ENCODE assay signal across 27 cellular contexts in genomic region chr19:35008891-35009341, GRCh38. TPM values are rescaled to one million over a fixed set of nuclear protein-coding genes. Genes with fewer than 3 reads are reported as not detected.
DNase-seq lines count a peak whose midpoint lies in the region; ATAC-seq and TF ChIP-seq lines count a peak whose summit lies in the region.
"Had no signal": no experiment of that assay in that cellular context is flagged by ENCODE, and none has a peak within 500 bp of the region (broad histone marks: within the 10 kb centered on the region; RNA-seq: fewer than 3 reads in every experiment).

No MANE protein-coding gene starts in this region.

- DNase-seq in Right ventricle myocardium inferior (ENCODE audit: missing footprints) (peak; percentile 62), cardiac septum (ENCODE audit: low spot score) (no peak), endothelial cell (ENCODE audit: low spot score) (no peak), neuronal stem cell (ENCODE audit: low spot score) (no peak), thyroid gland (peak in 1 of 2 donors; percentile 13), SJCRH30 (no peak), NCI-H82 (lab: John Stamatoyannopoulos, UW) (no peak), medulla oblongata (ENCODE audit: extremely low spot score) (no peak)
- DNase-seq: activated CD4-positive, alpha-beta T cell treated with anti-CD3 and anti-CD28 coated beads for 36 hours; amniotic stem cell; dorsolateral prefrontal cortex; foreskin keratinocyte; KG1; midbrain; NCI-H1694; NCI-H748 treated with DMSO at 0.1 percent for 48 hours; nephron progenitor cell; SHP77; stimulated activated CD4-positive, alpha-beta T cell treated with anti-CD3 and anti-CD28 coated beads, Interleukin-4, amount 100 ng/mL, for 24 hours had no signal

- peak overlapping the region; percentile 60 for H3K4me3 Mint-ChIP-seq in endothelial cell (ENCODE audit: unreplicated experiment)
- H3K4me3 Mint-ChIP-seq: activated CD4-positive, alpha-beta T cell treated with anti-CD3 and anti-CD28 coated beads for 36 hours; activated T-helper 17 cell treated with anti-CD3 and anti-CD28 coated beads, Interleukin-2, amount 50 U/mL, for 72 hours; nephron progenitor cell had no signal

- H3K27me3 Mint-ChIP-seq in endothelial cell (ENCODE audit: unreplicated experiment): peaks cover 8% of the 10 kb centered on the region
- H3K27me3 Mint-ChIP-seq: activated CD4-positive, alpha-beta T cell treated with anti-CD3 and anti-CD28 coated beads for 36 hours; activated T-helper 17 cell treated with anti-CD3 and anti-CD28 coated beads, Interleukin-2, amount 50 U/mL, for 72 hours had no signal

- no peak for ATAC-seq in Right ventricle myocardium inferior
- ATAC-seq: activated CD4-positive, alpha-beta T cell treated with anti-CD3 and anti-CD28 coated beads for 36 hours; activated T-helper 17 cell treated with anti-CD3 and anti-CD28 coated beads, Interleukin-2, amount 50 U/mL, for 72 hours; foreskin keratinocyte had no signal

- no peak overlapping the region for H2AFZ ChIP-seq in neuronal stem cell (ENCODE audit: low read length)

- H4K8ac ChIP-seq in neuronal stem cell (ENCODE audit: low read depth, low read length): no peak overlapping the region

- TF ChIP-seq CTCF in endothelial cell (IDR thresholded peaks at IDR 0.05; ENCODE audit: unreplicated experiment) (no peak), thyroid gland (IDR thresholded peaks at IDR 0.05) (no peak)

- H3K4ac ChIP-seq in neuronal stem cell (ENCODE audit: low read length): no peak overlapping the region

- H4K91ac ChIP-seq in neuronal stem cell (ENCODE audit: low read depth, low read length, poor library complexity): no peak overlapping the region

- H2AK5ac ChIP-seq in neuronal stem cell (ENCODE audit: low read depth, low read length): no peak overlapping the region

- H3K4me1 ChIP-seq in neuronal stem cell (ENCODE audit: control insufficient read depth in 2 of 2, insufficient read depth in 1 of 2, low read depth in 1 of 2, low read length in 2 of 2) (no peaks in the 10 kb centered on the region), thyroid gland (peaks cover 4 to 47% of the 10 kb centered on the region in 2 donors), SJCRH30 (no peaks in the 10 kb centered on the region)
- H3K4me1 ChIP-seq: foreskin keratinocyte had no signal

- no peak overlapping the region for H2BK120ac ChIP-seq in neuronal stem cell (ENCODE audit: low read depth, low read length)

- no peak overlapping the region for H3K27ac ChIP-seq in neuronal stem cell (replicated peaks; ENCODE audit: low read length)
- peak overlapping the region in 2 of 3 donors; percentile 29 to 49 for H3K27ac ChIP-seq in thyroid gland
- H3K27ac ChIP-seq in SJCRH30: no peak overlapping the region
- H3K27ac ChIP-seq: cardiac muscle cell, epithelial cell of prostate, foreskin keratinocyte had no signal

- H3K4me3 ChIP-seq in neuronal stem cell (ENCODE audit: low read length in 2 of 2): no peak overlapping the region
- no peak overlapping the region for H3K4me3 ChIP-seq in thyroid gland (replicated peaks in 1 of 3)
- H3K4me3 ChIP-seq in SJCRH30: no peak overlapping the region
- H3K4me3 ChIP-seq: cardiac muscle cell, dorsolateral prefrontal cortex, prostate gland, suprapubic skin had no signal

- no peak overlapping the region for H2BK12ac ChIP-seq in neuronal stem cell (ENCODE audit: low read length)

- H3K27me3 ChIP-seq in neuronal stem cell (ENCODE audit: control insufficient read depth in 3 of 3, insufficient read depth in 3 of 3, low read depth in 1 of 3, low read length in 3 of 3) (no peaks in the 10 kb centered on the region), thyroid gland (no peaks in the 10 kb centered on the region), SJCRH30 (no peaks in the 10 kb centered on the region)
- H3K27me3 ChIP-seq: cardiac muscle cell, dorsolateral prefrontal cortex, foreskin keratinocyte, suprapubic skin had no signal

- intact Hi-C loops in Right ventricle myocardium inferior (cut with DNase I) (no loop called here), cardiac septum (cut with DNase I) (no loop called here), thyroid gland (cut with DNase I) (no loop called here)

- peaks cover 19% of the 10 kb centered on the region for H3K4me1 Mint-ChIP-seq in endothelial cell (ENCODE audit: unreplicated experiment)

- H2BK15ac ChIP-seq in neuronal stem cell (ENCODE audit: low read length): no peak overlapping the region

- H3K23ac ChIP-seq in neuronal stem cell (ENCODE audit: low read depth, low read length, poor library complexity): peak overlapping the region; percentile 50

- H3K36me3 ChIP-seq in neuronal stem cell (replicated peaks in 1 of 2; ENCODE audit: control insufficient read depth in 2 of 2, insufficient read depth in 2 of 2, low read length in 2 of 2) (peaks cover 45 to 82% of the 10 kb centered on the region in 2 donors), thyroid gland (peaks cover 22 to 28% of the 10 kb centered on the region in 2 donors), SJCRH30 (peaks cover 28% of the 10 kb centered on the region)

- H3K79me1 ChIP-seq in neuronal stem cell (ENCODE audit: low read depth, low read length): peaks cover 25% of the 10 kb centered on the region

- no peak overlapping the region for H3K18ac ChIP-seq in neuronal stem cell (ENCODE audit: low read length)

- H3K4me2 ChIP-seq in neuronal stem cell (ENCODE audit: insufficient read depth, low read length, poor library complexity, severe bottlenecking): no peak overlapping the region

- peaks cover 0 to 2% of the 10 kb centered on the region in 2 donors for H3K9me3 ChIP-seq in neuronal stem cell (replicated peaks in 1 of 2; ENCODE audit: control insufficient read depth in 2 of 2, insufficient read depth in 1 of 2, low read depth in 1 of 2, low read length in 2 of 2)
- H3K9me3 ChIP-seq in thyroid gland: no peaks in the 10 kb centered on the region
- no peaks in the 10 kb centered on the region for H3K9me3 ChIP-seq in SJCRH30 (replicated peaks)
- H3K9me3 ChIP-seq: prostate gland, suprapubic skin had no signal

- no peaks in the 10 kb centered on the region for H3K9me3 Mint-ChIP-seq in endothelial cell (ENCODE audit: unreplicated experiment)
- H3K9me3 Mint-ChIP-seq: activated T-helper 17 cell treated with anti-CD3 and anti-CD28 coated beads, Interleukin-2, amount 50 U/mL, for 72 hours; nephron progenitor cell had no signal

- no CpG with 5 or more reads among the region's 12 CpGs for WGBS in neuronal stem cell (ENCODE audit: extremely low coverage in 2 of 2, insufficient read length in 2 of 2, insufficient replicate concordance in 1 of 2), 2 donors
- WGBS in thyroid gland, 2 donors: 74 to 77% methylated on average over 11 to 12 of the region's 12 CpGs

- H3K36me3 Mint-ChIP-seq in endothelial cell (ENCODE audit: low read depth, unreplicated experiment): peaks cover 41% of the 10 kb centered on the region

- no peak overlapping the region for H3K9ac ChIP-seq in neuronal stem cell (ENCODE audit: low read depth, low read length, poor library complexity)

- no peak for TF ChIP-seq POLR2A in thyroid gland (IDR thresholded peaks at IDR 0.05)

- H2BK5ac ChIP-seq in neuronal stem cell (ENCODE audit: low read length): no peak overlapping the region

- H3K27ac Mint-ChIP-seq in endothelial cell (ENCODE audit: unreplicated experiment): no peak overlapping the region
- H3K27ac Mint-ChIP-seq: activated T-helper 17 cell treated with anti-CD3 and anti-CD28 coated beads, Interleukin-2, amount 50 U/mL, for 72 hours; nephron progenitor cell had no signal

- no peak overlapping the region for H3K14ac ChIP-seq in neuronal stem cell (ENCODE audit: low read length)

RNA-seq across cellular contexts. Expression of gene GRAMD1A, which starts 8.8 kb away (rescaled TPM):
- 25.8 TPM for total RNA-seq in Right ventricle myocardium inferior
- 38.3 TPM for total RNA-seq in cardiac septum
- total RNA-seq in endothelial cell (ENCODE audit: unreplicated experiment): 156 TPM
- polyA plus RNA-seq in neuronal stem cell (2013, experiment 1 of 2): 74.8 TPM
- 73.3 TPM for polyA plus RNA-seq in neuronal stem cell (2013, experiment 2 of 2)
- total RNA-seq in thyroid gland: 10 to 100 TPM; 33.4 to 57.5 (median 47.0) TPM
- 45.5 and 49.4 TPM in 2 replicates for total RNA-seq in SJCRH30 (2014; rRNA removed; shearing (Covaris generic))

RNA-seq across cellular contexts. Expression of gene SCN1B, which starts 21.4 kb away (rescaled TPM):
- total RNA-seq in Right ventricle myocardium inferior (44.3 TPM), cardiac septum (58.7 TPM), endothelial cell (ENCODE audit: unreplicated experiment) (0.62 TPM), thyroid gland (10 to 100 TPM in 2 of 4 donors, 1 to 10 TPM in 2; 5.7 to 19.6 (median 10.1) TPM)
- 2.8 TPM for polyA plus RNA-seq in neuronal stem cell (2013, experiment 1 of 2)
- 2.8 TPM for polyA plus RNA-seq in neuronal stem cell (2013, experiment 2 of 2)
- 1.2 and 2.3 TPM in 2 replicates for total RNA-seq in SJCRH30 (2014; rRNA removed; shearing (Covaris generic))

RNA-seq across cellular contexts. Expression of gene HPN, which starts 32.6 kb away (rescaled TPM):
- total RNA-seq in Right ventricle myocardium inferior: 5.5 TPM
- 4.9 TPM for total RNA-seq in cardiac septum
- total RNA-seq in endothelial cell (ENCODE audit: unreplicated experiment): 1.3 TPM
- 0.36 TPM for polyA plus RNA-seq in neuronal stem cell (2013, experiment 1 of 2)
- 0.28 TPM for polyA plus RNA-seq in neuronal stem cell (2013, experiment 2 of 2)
- total RNA-seq in thyroid gland: 10 to 100 TPM; 16.3 to 19.3 (median 17.9) TPM
- not detected in 2 replicates for total RNA-seq in SJCRH30 (2014; rRNA removed; shearing (Covaris generic))
- total RNA-seq: A673, foreskin keratinocyte, G401 had no signal
- polyA plus RNA-seq: BJ, foreskin keratinocyte had no signal

RNA-seq across cellular contexts. Expression of gene ZNF792, which starts 44.9 kb away (rescaled TPM):
- 3.0 TPM for total RNA-seq in Right ventricle myocardium inferior
- 4.0 TPM for total RNA-seq in cardiac septum
- total RNA-seq in endothelial cell (ENCODE audit: unreplicated experiment): 68.6 TPM
- polyA plus RNA-seq in neuronal stem cell (2013, experiment 1 of 2): 2.9 TPM
- polyA plus RNA-seq in neuronal stem cell (2013, experiment 2 of 2): 2.7 TPM
- total RNA-seq in thyroid gland: 10 to 100 TPM in 1 of 4 donors, 1 to 10 TPM in 3; 7.5 to 13.2 (median 9.3) TPM
- 1.6 and 2.1 TPM in 2 replicates for total RNA-seq in SJCRH30 (2014; rRNA removed; shearing (Covaris generic))

Comparison
In these comparisons a context has a peak if more than half of its experiments do, and no peak if none do; other contexts are left out.
1. H3K27ac ChIP-seq: peak in thyroid gland (2 of 3); none in neuronal stem cell (single experiment) and SJCRH30 (single experiment).